8 cellular contexts compared by ENCODE assay signal in the genomic region with DNA sequence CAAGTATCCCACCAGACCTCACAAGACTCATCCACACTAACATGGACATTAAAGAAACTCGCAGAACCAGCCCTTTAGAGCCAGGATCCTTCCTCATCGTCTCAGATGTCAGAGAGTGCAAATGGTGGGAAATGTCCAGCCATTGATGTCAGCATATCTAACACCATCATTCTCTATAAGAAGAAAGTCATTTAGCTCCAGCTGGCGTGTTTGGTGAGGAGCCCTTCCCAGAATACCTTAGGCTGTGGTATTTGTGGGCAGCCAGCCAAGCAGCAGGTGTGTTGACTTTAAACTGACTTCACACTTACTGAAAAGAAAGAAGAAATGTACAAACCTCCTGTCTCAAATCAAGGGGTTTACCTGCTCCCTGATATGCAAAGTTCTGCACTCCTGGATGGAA. TPM values are rescaled to one million over a fixed set of nuclear protein-coding genes. Genes with fewer than 3 reads are reported as not detected.
A peak's percentile ranks its signal among the peaks of the same experiment; 100 is the strongest.
DNase-seq lines count a peak whose midpoint lies in the region; ATAC-seq and TF ChIP-seq lines count a peak whose summit lies in the region.

No MANE protein-coding gene starts in this region.

- H3K9me3 ChIP-seq in colonic mucosa = no peaks in the 10 kb centered on the region

- TF ChIP-seq CTCF in colonic mucosa (IDR thresholded peaks at IDR 0.05) = no peak
- TF ChIP-seq CTCF in glutamatergic neuron (IDR thresholded peaks at IDR 0.05; ENCODE audit: partially characterized antibody, unreplicated experiment) = no peak
- TF ChIP-seq CTCF in HFFc6 (IDR thresholded peaks at IDR 0.05) = no peak

- ATAC-seq in GM21576 (IDR thresholded peaks at IDR 0.05; ENCODE audit: unreplicated experiment) = no peak

- peaks cover 4% of the 10 kb centered on the region for H3K27me3 Mint-ChIP-seq in glutamatergic neuron (ENCODE audit: unreplicated experiment)
- H3K27me3 Mint-ChIP-seq in HFFc6 (ENCODE audit: insufficient read depth) = no peaks in the 10 kb centered on the region

- intact Hi-C loops in colonic mucosa (cut with DNase I) = no loop called here

- no peak overlapping the region for H3K4me3 Mint-ChIP-seq in glutamatergic neuron (ENCODE audit: unreplicated experiment)
- H3K4me3 Mint-ChIP-seq in HFFc6 = no peak overlapping the region

- H3K9me3 Mint-ChIP-seq in glutamatergic neuron (ENCODE audit: unreplicated experiment) (no peaks in the 10 kb centered on the region), HFFc6 (no peaks in the 10 kb centered on the region)

- H3K36me3 ChIP-seq in colonic mucosa = peaks cover 8% of the 10 kb centered on the region

- no peak overlapping the region for H3K27ac Mint-ChIP-seq in glutamatergic neuron (ENCODE audit: unreplicated experiment)
- no peak overlapping the region for H3K27ac Mint-ChIP-seq in HFFc6

- H3K9ac ChIP-seq in colonic mucosa (ENCODE audit: low read depth in 2 of 2, low read length in 2 of 2) = no peak overlapping the region

- H3K27me3 ChIP-seq in colonic mucosa = no peaks in the 10 kb centered on the region

- peaks cover 17% of the 10 kb centered on the region for H3K4me1 ChIP-seq in colonic mucosa

- H3K36me3 Mint-ChIP-seq in glutamatergic neuron (ENCODE audit: unreplicated experiment) = no peaks in the 10 kb centered on the region
- peaks cover 43% of the 10 kb centered on the region for H3K36me3 Mint-ChIP-seq in HFFc6 (ENCODE audit: low read depth)

- peak overlapping the region; percentile 56 for H3K27ac ChIP-seq in colonic mucosa

- peak; percentile 42 for DNase-seq in NCI-H187 treated with DMSO at 0.1 percent for 48 hours (lab: John Stamatoyannopoulos, UW)
- peak; percentile 57 for DNase-seq in activated CD4-positive, CD25-positive, alpha-beta regulatory T cell treated with anti-CD3 and anti-CD28 coated beads, Interleukin-2, amount 50 U/mL, for 72 hours
- DNase-seq in colonic mucosa = peak; percentile 89
- peak; percentile 41 to 48 for DNase-seq in stimulated activated CD4-positive, alpha-beta T cell treated with anti-CD3 and anti-CD28 coated beads, Interleukin-4, amount 100 ng/mL, for 48 hours (ENCODE audit: low read depth in 2 of 2)
- DNase-seq in glutamatergic neuron = no peak
- DNase-seq in HFFc6 = no peak
- no peak for DNase-seq in middle frontal gyrus (ENCODE audit: extremely low spot score, low spot score)

- H3K4me1 Mint-ChIP-seq in glutamatergic neuron (ENCODE audit: low read depth, unreplicated experiment) (no peaks in the 10 kb centered on the region), HFFc6 (ENCODE audit: low read depth) (peaks cover 17% of the 10 kb centered on the region)

- no peak overlapping the region for H3K4me3 ChIP-seq in colonic mucosa

RNA-seq across cellular contexts. Expression of a gene that starts 17.3 kb away (rescaled TPM):
- total RNA-seq in colonic mucosa (10 to 100 TPM; 21.7 to 30.8 TPM), glutamatergic neuron (ENCODE audit: unreplicated experiment) (3.8 TPM)
- 10 to 100 TPM; 20.8 to 30.7 (median 27.2) TPM for total RNA-seq in HFFc6 (2021; fragmentation: NEBNext Ultra II Directional; extraction: Animal tissue kit (Norgen Biotek cat#: 25700))

RNA-seq across cellular contexts. Expression of a gene that starts 35.1 kb away (rescaled TPM):
- total RNA-seq in colonic mucosa (1 to 10 TPM; 1.0 to 1.6 TPM), glutamatergic neuron (ENCODE audit: unreplicated experiment) (not detected)
- not detected for total RNA-seq in HFFc6 (2021; fragmentation: NEBNext Ultra II Directional; extraction: Animal tissue kit (Norgen Biotek cat#: 25700))

RNA-seq across cellular contexts. Expression of a gene that starts 48.9 kb away (rescaled TPM):
- total RNA-seq in colonic mucosa (under 1 TPM; 0.05 to 0.17 TPM), glutamatergic neuron (ENCODE audit: unreplicated experiment) (not detected)
- not detected for total RNA-seq in HFFc6 (2021; fragmentation: NEBNext Ultra II Directional; extraction: Animal tissue kit (Norgen Biotek cat#: 25700))

Comparison
In these comparisons a context has a peak if more than half of its experiments do, and no peak if none do; other contexts are left out.
1. DNase-seq: peak in NCI-H187 treated with DMSO at 0.1 percent for 48 hours (single experiment), activated CD4-positive, CD25-positive, alpha-beta regulatory T cell treated with anti-CD3 and anti-CD28 coated beads, Interleukin-2, amount 50 U/mL, for 72 hours (single experiment), colonic mucosa (single experiment) and stimulated activated CD4-positive, alpha-beta T cell treated with anti-CD3 and anti-CD28 coated beads, Interleukin-4, amount 100 ng/mL, for 48 hours (2 of 2); none in glutamatergic neuron (single experiment), HFFc6 (single experiment) and middle frontal gyrus (single experiment).